In genomic region chr6:2746557-2747061, GRCh38 we compare ENCODE assay signal across 25 cellular contexts. TPM values are rescaled to one million over a fixed set of nuclear protein-coding genes. Genes with fewer than 3 reads are reported as not detected.
DNase-seq lines count a peak whose midpoint lies in the region; ATAC-seq, FAIRE-seq and TF ChIP-seq lines count a peak whose summit lies in the region.
"Had no signal": no experiment of that assay in that cellular context is flagged by ENCODE, and none has a peak within 500 bp of the region (broad histone marks: within the 10 kb centered on the region; RNA-seq: fewer than 3 reads in every experiment).

No MANE protein-coding gene starts in this region.

- H2BK15ac ChIP-seq in IMR-90 (ENCODE audit: low read depth, low read length): no peak overlapping the region

- no peak overlapping the region for H2AK9ac ChIP-seq in IMR-90 (replicated peaks; ENCODE audit: low read depth, low read length, poor library complexity)

- BruUV-seq in IMR-90 (replicated peaks; lab: Mats Ljungman, UMichigan): no TSS peak

- H4K5ac ChIP-seq in IMR-90 (ENCODE audit: low read depth, low read length): no peak overlapping the region

- H2AK5ac ChIP-seq in IMR-90 (ENCODE audit: low read depth, low read length): no peak overlapping the region

- TF ChIP-seq CTCF in IMR-90 (conservative IDR thresholded peaks at IDR 0.05; ENCODE audit: low read depth, low read length) (no peak), brain (conservative IDR thresholded peaks at IDR 0.05) (no peak), nephron progenitor cell (IDR thresholded peaks at IDR 0.05) (no peak), colonic mucosa (IDR thresholded peaks at IDR 0.05) (no peak)

- H3K27me3 Mint-ChIP-seq in brain (peaks cover 9% of the 10 kb centered on the region), nephron progenitor cell (ENCODE audit: low read depth, poor library complexity) (peaks cover 4% of the 10 kb centered on the region)

- H2BK20ac ChIP-seq in IMR-90 (ENCODE audit: low read depth, low read length): no peak overlapping the region

- H3K4me1 ChIP-seq in IMR-90 (ENCODE audit: control insufficient read depth, insufficient read depth, low read length): peaks cover 3% of the 10 kb centered on the region; the same call in 1 of the 2 replicates
- H3K4me1 ChIP-seq in colonic mucosa: no peaks in the 10 kb centered on the region

- H2AFZ ChIP-seq in IMR-90 (replicated peaks; ENCODE audit: low read length, poor library complexity): peak overlapping the region; percentile 61

- H3K27me3 ChIP-seq in IMR-90 (ENCODE audit: control insufficient read depth, insufficient read depth, low read length) (no peaks in the 10 kb centered on the region), colonic mucosa (no peaks in the 10 kb centered on the region)
- H3K27me3 ChIP-seq: SJSA1, upper lobe of left lung had no signal

- ATAC-seq in IMR-90 (ENCODE audit: low read depth) (no peak), HG02970 (IDR thresholded peaks at IDR 0.05; ENCODE audit: low FRiP score, unreplicated experiment) (no peak)
- ATAC-seq: activated CD4-positive, CD25-positive, alpha-beta regulatory T cell treated with anti-CD3 and anti-CD28 coated beads, Interleukin-2, amount 50 U/mL, for 24 hours; naive thymus-derived CD8-positive, alpha-beta T cell; T-cell had no signal

- H3K27ac Mint-ChIP-seq in brain: peak overlapping the region in 3 of 5 experiments; percentile 2 to 64 (median 41)
- H3K27ac Mint-ChIP-seq in nephron progenitor cell: no peak overlapping the region
- H3K27ac Mint-ChIP-seq: activated CD4-positive, alpha-beta memory T cell treated with anti-CD3 and anti-CD28 coated beads for 36 hours; activated T-helper 1 cell treated with anti-CD3 and anti-CD28 coated beads, Interleukin-12 subunit alpha, Interleukin-12 subunit beta, Interleukin-2, Interleukin-4 antibody, amounts not matched to agents 30 ng/mL and 10 ng/mL and 1 ng/mL, durations not matched to agents 14 hours and 24 hours and 36 hours; naive thymus-derived CD8-positive, alpha-beta T cell; T-cell had no signal

- no peak overlapping the region for H3K4me2 ChIP-seq in IMR-90 (ENCODE audit: low read depth, low read length)

- FAIRE-seq in G401.6 (lab: Jason Lieb, UNC): peak; percentile 67
- FAIRE-seq: islet of Langerhans, RCC 7860 had no signal

- DNase-seq in IMR-90 (no peak), nephron progenitor cell (peak; percentile 38), mucosa of gallbladder (ENCODE audit: low spot score) (no peak), colonic mucosa (no peak), NCI-H748 (lab: John Stamatoyannopoulos, UW; ENCODE audit: unreplicated experiment) (no peak)
- DNase-seq: activated CD4-positive, alpha-beta memory T cell treated with anti-CD3 and anti-CD28 coated beads for 36 hours; activated CD8-positive, alpha-beta memory T cell treated with anti-CD3 and anti-CD28 coated beads, Interleukin-2, amount 50 U/mL, for 4 hours; activated naive CD4-positive, alpha-beta T cell treated with anti-CD3 and anti-CD28 coated beads, Interleukin-2, amount 50 U/mL, for 16 hours; amygdala; HCEC 1CT; midbrain; naive thymus-derived CD8-positive, alpha-beta T cell; NCI-H510A; stimulated activated CD4-positive, alpha-beta T cell treated with anti-CD3 and anti-CD28 coated beads, Interleukin-12 subunit alpha, Interleukin-12 subunit beta, amount 100 ng/mL, for 4 hours; stimulated activated CD4-positive, alpha-beta T cell treated with anti-CD3 and anti-CD28 coated beads, Interleukin-4, amount 100 ng/mL, for 1 hour; T-cell; upper lobe of left lung had no signal

- no peak overlapping the region for H3K23ac ChIP-seq in IMR-90 (ENCODE audit: low read depth, low read length)

- H3K4me3 ChIP-seq in IMR-90 (ENCODE audit: insufficient read depth, low read depth, low read length): no peak overlapping the region
- no peak overlapping the region for H3K4me3 ChIP-seq in colonic mucosa
- H3K4me3 ChIP-seq: SJSA1, upper lobe of left lung had no signal

- H2BK120ac ChIP-seq in IMR-90 (ENCODE audit: low read depth, low read length): no peak overlapping the region

- H3K4me1 Mint-ChIP-seq in brain (peaks cover 65% of the 10 kb centered on the region), nephron progenitor cell (peaks cover 62% of the 10 kb centered on the region)

- H3K9me3 Mint-ChIP-seq in brain (no peaks in the 10 kb centered on the region), nephron progenitor cell (no peaks in the 10 kb centered on the region)
- H3K9me3 Mint-ChIP-seq: activated CD4-positive, alpha-beta memory T cell treated with anti-CD3 and anti-CD28 coated beads for 36 hours; activated T-helper 1 cell treated with anti-CD3 and anti-CD28 coated beads, Interleukin-12 subunit alpha, Interleukin-12 subunit beta, Interleukin-2, Interleukin-4 antibody, amounts not matched to agents 30 ng/mL and 10 ng/mL and 1 ng/mL, durations not matched to agents 14 hours and 24 hours and 36 hours; naive thymus-derived CD8-positive, alpha-beta T cell; T-cell had no signal

- in situ Hi-C loops in IMR-90 (cut with MboI; ENCODE audit: low sequenced_read_pairs): no loop called here

- H3K56ac ChIP-seq in IMR-90 (ENCODE audit: extremely low read depth, insufficient read depth, low read length): no peak overlapping the region

- no peak overlapping the region for H3K18ac ChIP-seq in IMR-90 (ENCODE audit: low read depth, low read length)

- dilution Hi-C loops in IMR-90 (cut with HindIII; ENCODE audit: low sequenced_read_pairs, unreplicated experiment): no loop called here

- H3K9me3 ChIP-seq in IMR-90 (ENCODE audit: control insufficient read depth, insufficient read depth, low read length): no peaks in the 10 kb centered on the region
- H3K9me3 ChIP-seq in colonic mucosa: no peaks in the 10 kb centered on the region
- H3K9me3 ChIP-seq: SJSA1, upper lobe of left lung had no signal

- no peaks in the 10 kb centered on the region for H3K36me3 ChIP-seq in IMR-90 (ENCODE audit: control insufficient read depth, insufficient read depth, low read length)
- no peaks in the 10 kb centered on the region for H3K36me3 ChIP-seq in colonic mucosa
- H3K36me3 ChIP-seq: SJSA1, upper lobe of left lung had no signal

- H4K8ac ChIP-seq in IMR-90 (ENCODE audit: low read depth in 2 of 2, low read length in 2 of 2): no peak overlapping the region

- H3K79me1 ChIP-seq in IMR-90 (ENCODE audit: low read depth in 1 of 2, low read length in 2 of 2): no peaks in the 10 kb centered on the region

- no peak overlapping the region for H2BK5ac ChIP-seq in IMR-90 (ENCODE audit: low read depth, low read length, poor library complexity, severe bottlenecking)

- H3K14ac ChIP-seq in IMR-90 (replicated peaks; ENCODE audit: low read depth, low read length): no peak overlapping the region

- no peaks in the 10 kb centered on the region; the same call in 1 of the 2 replicates for H3K9me1 ChIP-seq in IMR-90 (ENCODE audit: insufficient read depth, low read length)

- no peak overlapping the region for H4K91ac ChIP-seq in IMR-90 (ENCODE audit: insufficient read depth, low read depth, low read length)

- no peak overlapping the region for H3K4ac ChIP-seq in IMR-90 (ENCODE audit: low read depth, low read length)

- H3K27ac ChIP-seq in IMR-90 (ENCODE audit: insufficient read depth, low read length) (no peak overlapping the region), colonic mucosa (no peak overlapping the region)
- H3K27ac ChIP-seq: SJSA1, upper lobe of left lung had no signal

- H3K9ac ChIP-seq in IMR-90 (ENCODE audit: low read depth, low read length) (no peak overlapping the region), colonic mucosa (ENCODE audit: low read depth in 2 of 2, low read length in 2 of 2) (no peak overlapping the region)

- H3K4me3 Mint-ChIP-seq in brain: no peak overlapping the region
- H3K4me3 Mint-ChIP-seq in nephron progenitor cell: peak overlapping the region; percentile 0
- H3K4me3 Mint-ChIP-seq: activated CD4-positive, alpha-beta memory T cell treated with anti-CD3 and anti-CD28 coated beads for 36 hours; activated T-helper 1 cell treated with anti-CD3 and anti-CD28 coated beads, Interleukin-12 subunit alpha, Interleukin-12 subunit beta, Interleukin-2, Interleukin-4 antibody, amounts not matched to agents 30 ng/mL and 10 ng/mL and 1 ng/mL, durations not matched to agents 14 hours and 24 hours and 36 hours; naive thymus-derived CD8-positive, alpha-beta T cell; T-cell had no signal

- POLR2A ChIA-PET in IMR-90 (lab: Charles Lee; ENCODE audit: unreplicated experiment): no interaction called here

- H3K36me3 Mint-ChIP-seq in brain: no peaks in the 10 kb centered on the region
- H3K36me3 Mint-ChIP-seq in nephron progenitor cell (ENCODE audit: low read depth): no peaks in the 10 kb centered on the region
- H3K36me3 Mint-ChIP-seq: activated CD4-positive, alpha-beta memory T cell treated with anti-CD3 and anti-CD28 coated beads for 36 hours; T-cell had no signal

- no peak for TF ChIP-seq RAD21 in IMR-90 (IDR thresholded peaks at IDR 0.05; ENCODE audit: low read length)

- H4K20me1 ChIP-seq in IMR-90 (ENCODE audit: insufficient read depth, low read length): no peaks in the 10 kb centered on the region

- intact Hi-C loops in IMR-90 (cut with micrococcal nuclease): no loop called here
- intact Hi-C loops in colonic mucosa (cut with DNase I): loop anchor here (5.0 kb wide), 1 partner anchor 1149 kb away; no protein-coding TSS in a partner anchor

- CTCF ChIA-PET in IMR-90 (lab: Yijun Ruan, JAX): interaction anchor here (1.5 kb wide), 1 partner anchor 10 kb away, joined by 3 read pairs; no protein-coding TSS in a partner anchor

- 100% methylated on average over 1 of the region's 7 CpGs; no CpG with 5 or more reads in 1 of the 2 experiments for WGBS in IMR-90 (ENCODE audit: extremely low coverage in 2 of 2, insufficient read length in 1 of 2), 2 experiments

- TF ChIP-seq POLR2A in IMR-90 (IDR thresholded peaks at IDR 0.05; ENCODE audit: low read depth, low read length): no peak

TF ChIP-seq in IMR-90, 13 proteins besides CTCF, POLR2A, EP300 and RAD21 (continues in another document):
- TF ChIP-seq MAZ (IDR thresholded peaks at IDR 0.05; ENCODE audit: borderline replicate concordance, low read depth, low read length): no peak
- no peak for TF ChIP-seq RCOR1 (IDR thresholded peaks at IDR 0.05; ENCODE audit: insufficient replicate concordance, low read length)
- TF ChIP-seq NFE2L2 (IDR thresholded peaks at IDR 0.05; ENCODE audit: low read depth, low read length): no peak
- no peak for TF ChIP-seq MXI1 (IDR thresholded peaks at IDR 0.05; ENCODE audit: borderline replicate concordance, low read depth, low read length)

RNA-seq across cellular contexts. Expression of gene MYLK4, which starts 4.1 kb away (rescaled TPM):
- total RNA-seq in IMR-90 (2012; rRNA removed) (under 0.01 TPM in 2 replicates), mucosa of gallbladder (0.63 TPM), colonic mucosa (under 1 TPM; 0.20 to 0.35 TPM)
- polyA plus RNA-seq in IMR-90 (2012; rRNA removed) (0.07 TPM in 2 replicates), brain (ENCODE audit: insufficient read depth, low read depth, low replicate concordance) (0.31 TPM)
- 0.02 and 0.03 TPM in 2 replicates for polyA plus RNA-seq in IMR-90 (2012; cell fraction: cytosol; rRNA removed)
- 0.05 and 0.42 TPM in 2 replicates for polyA plus RNA-seq in IMR-90 (2012; cell fraction: nucleus; rRNA removed; ENCODE audit: low replicate concordance)

RNA-seq across cellular contexts. Expression of gene WRNIP1, which starts 18.6 kb away (rescaled TPM):
- 37.2 and 47.1 TPM in 2 replicates for total RNA-seq in IMR-90 (2012; rRNA removed)
- 42.6 and 43.7 TPM in 2 replicates for polyA plus RNA-seq in IMR-90 (2012; rRNA removed)
- 45.5 and 55.1 TPM in 2 replicates for polyA plus RNA-seq in IMR-90 (2012; cell fraction: cytosol; rRNA removed)
- polyA plus RNA-seq in IMR-90 (2012; cell fraction: nucleus; rRNA removed; ENCODE audit: low replicate concordance): 42.3 and 49.2 TPM in 2 replicates
- 79.9 TPM for polyA plus RNA-seq in brain (ENCODE audit: insufficient read depth, low read depth, low replicate concordance)
- total RNA-seq in mucosa of gallbladder: 47.4 TPM
- total RNA-seq in colonic mucosa: 10 to 100 TPM; 49.9 to 53.7 TPM
